In genomic region chr7:26550492-26550891, GRCh38 we compare ENCODE assay signal across 14 cellular contexts.
DNase-seq lines count a peak whose midpoint lies in the region; ATAC-seq and TF ChIP-seq lines count a peak whose summit lies in the region.
"Had no signal": no experiment of that assay in that cellular context is flagged by ENCODE, and none has a peak within 500 bp of the region (broad histone marks: within the 10 kb centered on the region; RNA-seq: fewer than 3 reads in every experiment).

No MANE protein-coding gene starts in this region.

- no peaks in the 10 kb centered on the region; the same call in 1 of the 2 replicates for H3K36me3 ChIP-seq in PC-9 (ENCODE audit: low read depth)
- H3K36me3 ChIP-seq in right atrium auricular region, result no peaks in the 10 kb centered on the region

- in situ Hi-C loops in G401 (cut with HindIII; ENCODE audit: low sequenced_read_pairs), result no loop called here

- DNase-seq in NCI-H2029 (lab: John Stamatoyannopoulos, UW), result peak; percentile 48
- no peak for DNase-seq in NCI-H2029 treated with DMSO at 0.1 percent for 48 hours (lab: John Stamatoyannopoulos, UW)
- DNase-seq in LoVo (ENCODE audit: low spot score), result peak; percentile 47
- DNase-seq in PC-9, result peak in 1 of 2 experiments; percentile 67
- DNase-seq in foreskin keratinocyte, result peak; percentile 17 to 82
- DNase-seq in G401 (ENCODE audit: low spot score), result no peak
- no peak for DNase-seq in activated CD4-positive, alpha-beta T cell treated with anti-CD3 and anti-CD28 coated beads for 4 hours
- DNase-seq in right atrium auricular region (ENCODE audit: low spot score), result no peak
- DNase-seq: CD8-positive, alpha-beta T cell; NCI-H1694; NCI-H2171 treated with DMSO at 0.1 percent for 48 hours; NCI-H510A; SHP77 treated with DMSO at 0.1 percent for 48 hours had no signal

- no peak overlapping the region for H2AFZ ChIP-seq in PC-9

- CTCF ChIA-PET in PC-9 (lab: Charles Lee), result interaction anchor here (0.6 to 1.9 kb wide), 2 partner anchors 54 to 181 kb away, joined by 6 to 8 read pairs; no protein-coding TSS in a partner anchor

- TF ChIP-seq CTCF in PC-9 (conservative IDR thresholded peaks at IDR 0.05), result no peak
- no peak for TF ChIP-seq CTCF in foreskin keratinocyte (conservative IDR thresholded peaks at IDR 0.05)
- no peak for TF ChIP-seq CTCF in right atrium auricular region (IDR thresholded peaks at IDR 0.05)

- H3K27me3 ChIP-seq in PC-9 (ENCODE audit: insufficient read depth, low read depth) (no peaks in the 10 kb centered on the region), foreskin keratinocyte (no peaks in the 10 kb centered on the region), right atrium auricular region (no peaks in the 10 kb centered on the region)

- no peaks in the 10 kb centered on the region for H3K9me2 ChIP-seq in PC-9 (ENCODE audit: insufficient read depth)

- H3K4me1 ChIP-seq in PC-9 (replicated peaks; ENCODE audit: insufficient read depth) (peaks cover 39% of the 10 kb centered on the region), foreskin keratinocyte (peaks cover 5% of the 10 kb centered on the region), right atrium auricular region (no peaks in the 10 kb centered on the region)

- H3K27ac ChIP-seq in PC-9 (peak overlapping the region; percentile 95), foreskin keratinocyte (peak overlapping the region; percentile 54), right atrium auricular region (no peak overlapping the region)

- peak; percentile 38 for ATAC-seq in foreskin keratinocyte
- ATAC-seq: CD8-positive, alpha-beta T cell; SK-N-SH treated with all-trans-retinoic acid at 6 μM for 48 hours had no signal

- no peaks in the 10 kb centered on the region for H3K79me2 ChIP-seq in PC-9 (ENCODE audit: low read depth)

- POLR2A ChIA-PET in PC-9 (lab: Charles Lee; ENCODE audit: unreplicated experiment), result no interaction called here

- peaks cover 17% of the 10 kb centered on the region; the same call in 1 of the 2 replicates for H3K9me3 ChIP-seq in PC-9 (ENCODE audit: insufficient read depth, low read depth)
- no peaks in the 10 kb centered on the region for H3K9me3 ChIP-seq in right atrium auricular region

- H3K4me3 ChIP-seq in PC-9 (no peak overlapping the region), right atrium auricular region (no peak overlapping the region)

- BruUV-seq in PC-9 (replicated peaks; lab: Mats Ljungman, UMichigan), result no TSS peak

- H4K20me1 ChIP-seq in PC-9 (ENCODE audit: insufficient read depth), result no peaks in the 10 kb centered on the region

- intact Hi-C loops in PC-9 (cut with micrococcal nuclease; ENCODE audit: unreplicated experiment), result no loop called here

- peaks cover 26% of the 10 kb centered on the region for H3F3A ChIP-seq in PC-9 (ENCODE audit: insufficient read depth, low read depth)

- H3K4me2 ChIP-seq in PC-9, result peak overlapping the region; percentile 65

Comparison
In these comparisons a context has a peak if more than half of its experiments do, and no peak if none do; other contexts are left out.
1. DNase-seq: peak in NCI-H2029 (single experiment), LoVo (single experiment) and foreskin keratinocyte (2 of 2); none in NCI-H2029 treated with DMSO at 0.1 percent for 48 hours (single experiment), G401 (single experiment), activated CD4-positive, alpha-beta T cell treated with anti-CD3 and anti-CD28 coated beads for 4 hours (0 of 2) and right atrium auricular region (single experiment).
2. H3K27ac ChIP-seq: peak in PC-9 (single experiment) and foreskin keratinocyte (single experiment); none in right atrium auricular region (0 of 2).